In the genomic region with DNA sequence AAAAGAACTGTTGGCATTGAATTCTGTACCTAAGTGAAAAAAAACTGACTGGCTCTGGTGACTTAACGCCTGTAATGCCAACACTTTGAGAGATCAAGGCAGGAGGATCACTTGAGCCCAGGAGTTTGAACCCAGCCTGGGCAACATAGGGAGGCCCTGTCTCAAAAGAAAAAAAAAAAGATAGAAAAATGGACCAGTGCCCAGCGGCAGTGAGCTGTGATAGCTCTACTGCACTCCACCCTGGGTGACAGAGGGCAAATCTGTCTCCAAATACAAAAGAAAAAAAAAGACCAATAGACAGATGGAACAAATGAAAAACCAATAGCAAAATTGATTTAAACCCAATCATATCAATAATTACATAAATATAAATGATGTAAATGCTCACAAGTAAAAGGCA, we compare ENCODE assay signal across 6 cellular contexts. TPM values are rescaled to one million over a fixed set of nuclear protein-coding genes. Genes with fewer than 3 reads are reported as not detected.
DNase-seq lines count a peak whose midpoint lies in the region; ATAC-seq and TF ChIP-seq lines count a peak whose summit lies in the region.

No MANE protein-coding gene starts in this region.

- H3K9me3 Mint-ChIP-seq in immature natural killer cell = peaks cover 1 to 10% (median 2%) of the 10 kb centered on the region in 6 donors
- peaks cover 1% of the 10 kb centered on the region for H3K9me3 Mint-ChIP-seq in type B pancreatic cell

- peak overlapping the region; percentile 3 to 64 (median 54) for H3K4me3 Mint-ChIP-seq in immature natural killer cell
- peak overlapping the region; percentile 77 for H3K4me3 Mint-ChIP-seq in type B pancreatic cell

- H3K27me3 Mint-ChIP-seq in immature natural killer cell (ENCODE audit: low read depth in 3 of 3) = peaks cover 2 to 8% (median 3%) of the 10 kb centered on the region in 3 donors
- peaks cover 18% of the 10 kb centered on the region for H3K27me3 Mint-ChIP-seq in type B pancreatic cell

- H3K4me1 Mint-ChIP-seq in immature natural killer cell (peaks cover 0 to 6% of the 10 kb centered on the region in 2 donors), type B pancreatic cell (ENCODE audit: unreplicated experiment) (no peaks in the 10 kb centered on the region)

- peaks cover 0 to under 1% of the 10 kb centered on the region in 2 donors for H3K9me3 ChIP-seq in right atrium auricular region

- DNase-seq in Right ventricle myocardium inferior (ENCODE audit: missing footprints) = no peak
- DNase-seq in right atrium auricular region (ENCODE audit: low spot score) = no peak
- DNase-seq in immature natural killer cell = no peak
- no peak for DNase-seq in type B pancreatic cell (ENCODE audit: extremely low spot score, unreplicated experiment)
- DNase-seq in GF-D8 (lab: John Stamatoyannopoulos, UW) = no peak
- no peak for DNase-seq in effector CD4-positive, alpha-beta T cell

- intact Hi-C loops in Right ventricle myocardium inferior (cut with DNase I) = no loop called here

- H3K36me3 Mint-ChIP-seq in immature natural killer cell (peaks cover 2% of the 10 kb centered on the region in 3 donors), type B pancreatic cell (peaks cover 11% of the 10 kb centered on the region)

- H3K36me3 ChIP-seq in right atrium auricular region = no peaks in the 10 kb centered on the region

- H3K27me3 ChIP-seq in right atrium auricular region = no peaks in the 10 kb centered on the region

- H3K4me3 ChIP-seq in right atrium auricular region = peak overlapping the region in 1 of 2 donors; percentile 46

- H3K27ac ChIP-seq in right atrium auricular region = no peak overlapping the region

- ATAC-seq in Right ventricle myocardium inferior = peak; percentile 34

- H3K4me1 ChIP-seq in right atrium auricular region = peaks cover 0 to 7% of the 10 kb centered on the region in 2 donors

- H3K27ac Mint-ChIP-seq in immature natural killer cell (no peak overlapping the region), type B pancreatic cell (no peak overlapping the region)

- TF ChIP-seq CTCF in right atrium auricular region (IDR thresholded peaks at IDR 0.05) = no peak
- no peak for TF ChIP-seq CTCF in type B pancreatic cell (conservative IDR thresholded peaks at IDR 0.05)

RNA-seq across cellular contexts. Expression of a gene that starts 0.7 kb away (rescaled TPM):
- total RNA-seq in Right ventricle myocardium inferior = not detected
- under 1 TPM in 1 of 2 donors, not detected in 1; 0.20 TPM for total RNA-seq in right atrium auricular region
- not detected for polyA plus RNA-seq in immature natural killer cell
- 1.3 and 4.6 TPM in 2 replicates for total RNA-seq in type B pancreatic cell (ENCODE audit: low replicate concordance)

RNA-seq across cellular contexts. Expression of a gene that starts 22.7 kb away (rescaled TPM):
- total RNA-seq in Right ventricle myocardium inferior (45.2 TPM), right atrium auricular region (10 to 100 TPM; 51.1 to 69.3 TPM), type B pancreatic cell (ENCODE audit: low replicate concordance) (57.2 and 75.2 TPM in 2 replicates)
- 100 to 1,000 TPM; 130 to 217 (median 153) TPM for polyA plus RNA-seq in immature natural killer cell

RNA-seq across cellular contexts. Expression of a gene that starts 22.9 kb away (rescaled TPM):
- 7.0 TPM for total RNA-seq in Right ventricle myocardium inferior
- 1 to 10 TPM; 6.8 to 9.7 TPM for total RNA-seq in right atrium auricular region
- 10 to 100 TPM in 1 of 3 donors, 1 to 10 TPM in 2; 2.4 to 10.2 (median 3.3) TPM for polyA plus RNA-seq in immature natural killer cell
- total RNA-seq in type B pancreatic cell (ENCODE audit: low replicate concordance) = 18.3 and 24.1 TPM in 2 replicates

RNA-seq across cellular contexts. Expression of a gene that starts 37.6 kb away (rescaled TPM):
- total RNA-seq in Right ventricle myocardium inferior = 12.1 TPM
- 10 to 100 TPM in 1 of 2 donors, 1 to 10 TPM in 1; 8.6 to 16.1 TPM for total RNA-seq in right atrium auricular region
- polyA plus RNA-seq in immature natural killer cell = 10 to 100 TPM in 2 of 3 donors, 1 to 10 TPM in 1; 9.1 to 21.8 (median 17.1) TPM
- 35.9 and 43.3 TPM in 2 replicates for total RNA-seq in type B pancreatic cell (ENCODE audit: low replicate concordance)

RNA-seq across cellular contexts. Expression of a gene that starts 37.9 kb away (rescaled TPM):
- total RNA-seq in Right ventricle myocardium inferior (30.5 TPM), right atrium auricular region (10 to 100 TPM; 30.7 to 36.7 TPM), type B pancreatic cell (ENCODE audit: low replicate concordance) (48.6 and 60.1 TPM in 2 replicates)
- 10 to 100 TPM; 18.6 to 44.1 (median 32.2) TPM for polyA plus RNA-seq in immature natural killer cell
